In the genomic region with DNA sequence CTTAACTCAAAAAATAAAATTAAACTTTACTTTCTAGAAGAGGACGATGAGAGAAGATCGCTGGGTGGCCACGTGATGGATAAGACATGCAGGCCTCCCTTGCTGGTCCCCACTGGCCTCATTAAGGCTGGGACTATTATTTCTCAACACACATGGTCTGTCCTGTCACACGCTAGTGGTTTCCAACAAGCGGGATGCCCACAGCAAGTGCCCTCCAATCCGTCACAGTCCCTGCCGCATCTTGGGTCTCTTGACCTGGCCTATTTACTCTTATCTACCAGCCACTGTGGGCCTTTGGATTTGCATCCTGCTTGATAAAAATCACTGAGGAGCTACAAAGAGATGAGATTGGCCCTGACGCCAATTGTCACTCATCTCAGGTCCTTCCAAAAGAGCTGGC, we compare ENCODE assay signal across 11 cellular contexts. TPM values are rescaled to one million over a fixed set of nuclear protein-coding genes. Genes with fewer than 3 reads are reported as not detected.
DNase-seq lines count a peak whose midpoint lies in the region; ATAC-seq, FAIRE-seq and TF ChIP-seq lines count a peak whose summit lies in the region.
"Had no signal": no experiment of that assay in that cellular context is flagged by ENCODE, and none has a peak within 500 bp of the region (broad histone marks: within the 10 kb centered on the region; RNA-seq: fewer than 3 reads in every experiment).

No MANE protein-coding gene starts in this region.

- TF ChIP-seq POLR2A in spleen (IDR thresholded peaks at IDR 0.05) = no peak

- ATAC-seq in activated CD8-positive, alpha-beta T cell treated with anti-CD3 and anti-CD28 coated beads for 36 hours = no peak

- H3K4me1 Mint-ChIP-seq in HFFc6 (ENCODE audit: low read depth) = peaks cover 94% of the 10 kb centered on the region
- H3K4me1 Mint-ChIP-seq in activated CD8-positive, alpha-beta T cell treated with anti-CD3 and anti-CD28 coated beads for 36 hours (ENCODE audit: low read depth) = peaks cover 86% of the 10 kb centered on the region

- H3K9me3 ChIP-seq in spleen = no peaks in the 10 kb centered on the region

- WGBS in spleen, 5 donors = 76 to 89% (median 86%) methylated on average over 8 of the region's 8 CpGs

- POLR2A ChIA-PET in activated CD8-positive, alpha-beta T cell treated with anti-CD3 and anti-CD28 coated beads for 36 hours (lab: Charles Lee) = interaction anchor here (1.1 kb wide), 1 partner anchor 20 kb away, joined by 4 read pairs; no protein-coding TSS in a partner anchor

- CTCF ChIA-PET in activated CD8-positive, alpha-beta T cell treated with anti-CD3 and anti-CD28 coated beads for 36 hours (lab: Charles Lee) = interaction anchor here (1.2 to 1.8 kb wide), 2 partner anchors 10 to 13 kb away, joined by 3 to 5 read pairs; no protein-coding TSS in a partner anchor

- H3K27ac Mint-ChIP-seq in HFFc6 = peak overlapping the region; percentile 96
- H3K27ac Mint-ChIP-seq in activated CD8-positive, alpha-beta T cell treated with anti-CD3 and anti-CD28 coated beads for 36 hours = peak overlapping the region; percentile 59

- no peak overlapping the region for H3K4me3 ChIP-seq in spleen

- FAIRE-seq in HTR-8/SVneo (lab: Jason Lieb, UNC) = no peak
- FAIRE-seq: GM12892 had no signal

- peak overlapping the region; percentile 54 for H3K4me3 Mint-ChIP-seq in HFFc6
- H3K4me3 Mint-ChIP-seq in activated CD8-positive, alpha-beta T cell treated with anti-CD3 and anti-CD28 coated beads for 36 hours = no peak overlapping the region

- intact Hi-C loops in activated CD8-positive, alpha-beta T cell treated with anti-CD3 and anti-CD28 coated beads for 36 hours (cut with micrococcal nuclease) = no loop called here
- intact Hi-C loops in spleen (cut with DNase I; ENCODE audit: low total_unique reads) = no loop called here

- H3K27me3 ChIP-seq in spleen (replicated peaks in 1 of 7) = no peaks in the 10 kb centered on the region

- H3K27me3 Mint-ChIP-seq in HFFc6 (ENCODE audit: insufficient read depth) = peaks cover 1% of the 10 kb centered on the region
- no peaks in the 10 kb centered on the region for H3K27me3 Mint-ChIP-seq in activated CD8-positive, alpha-beta T cell treated with anti-CD3 and anti-CD28 coated beads for 36 hours

- peaks cover 4% of the 10 kb centered on the region; the same call in 1 of the 2 replicates for H3K36me3 Mint-ChIP-seq in HFFc6 (ENCODE audit: low read depth)
- H3K36me3 Mint-ChIP-seq in activated CD8-positive, alpha-beta T cell treated with anti-CD3 and anti-CD28 coated beads for 36 hours (ENCODE audit: low read depth) = peaks cover 16% of the 10 kb centered on the region

- H3K36me3 ChIP-seq in spleen = no peaks in the 10 kb centered on the region

- H3K4me1 ChIP-seq in spleen = peaks cover 64 to 100% (median 96%) of the 10 kb centered on the region in 6 donors

- H3K9me3 Mint-ChIP-seq in HFFc6 = no peaks in the 10 kb centered on the region
- H3K9me3 Mint-ChIP-seq in activated CD8-positive, alpha-beta T cell treated with anti-CD3 and anti-CD28 coated beads for 36 hours = no peaks in the 10 kb centered on the region

- peak overlapping the region in 7 of 8 donors; percentile 15 to 79 (median 63) for H3K27ac ChIP-seq in spleen
- H3K27ac ChIP-seq: HL-60 had no signal

- no peak for DNase-seq in HFFc6
- no peak for DNase-seq in activated CD8-positive, alpha-beta T cell treated with anti-CD3 and anti-CD28 coated beads for 36 hours
- peak; percentile 45 for DNase-seq in left kidney (ENCODE audit: low read depth, low spot score)
- DNase-seq in spleen = no peak
- no peak for DNase-seq in stimulated activated CD4-positive, alpha-beta T cell treated with anti-CD3 and anti-CD28 coated beads, Interleukin-4, amount 100 ng/mL, for 1 hour
- no peak for DNase-seq in H4 (ENCODE audit: low spot score)
- no peak for DNase-seq in HTR-8/SVneo (ENCODE audit: insufficient read length, low spot score)
- DNase-seq: activated CD8-positive, alpha-beta memory T cell treated with anti-CD3 and anti-CD28 coated beads for 24 hours; NCI-H748 treated with DMSO at 0.1 percent for 48 hours had no signal

- TF ChIP-seq CTCF in HFFc6 (IDR thresholded peaks at IDR 0.05) (no peak), spleen (IDR thresholded peaks at IDR 0.05 in 8 of 11, conservative IDR thresholded peaks at IDR 0.05 in 3 of 11) (no peak)
- no peak for TF ChIP-seq CTCF in activated CD8-positive, alpha-beta T cell treated with anti-CD3 and anti-CD28 coated beads for 36 hours (IDR thresholded peaks at IDR 0.05)

RNA-seq across cellular contexts. Expression of a gene that starts 30.0 kb away (rescaled TPM):
- total RNA-seq in HFFc6 (2021; fragmentation: NEBNext Ultra II Directional; extraction: Animal tissue kit (Norgen Biotek cat#: 25700)) = 100 to 1,000 TPM; 565 to 646 (median 603) TPM
- total RNA-seq in activated CD8-positive, alpha-beta T cell treated with anti-CD3 and anti-CD28 coated beads for 36 hours = 100 to 1,000 TPM; 335 to 340 TPM
- total RNA-seq in spleen = 100 to 1,000 TPM; 139 to 386 (median 302) TPM
- 100 to 1,000 TPM; 221 to 281 (median 274) TPM for polyA plus RNA-seq in spleen
- 165 and 184 TPM in 2 replicates for total RNA-seq in H4 (2014; rRNA removed; shearing (Covaris generic))
